In the genomic region with DNA sequence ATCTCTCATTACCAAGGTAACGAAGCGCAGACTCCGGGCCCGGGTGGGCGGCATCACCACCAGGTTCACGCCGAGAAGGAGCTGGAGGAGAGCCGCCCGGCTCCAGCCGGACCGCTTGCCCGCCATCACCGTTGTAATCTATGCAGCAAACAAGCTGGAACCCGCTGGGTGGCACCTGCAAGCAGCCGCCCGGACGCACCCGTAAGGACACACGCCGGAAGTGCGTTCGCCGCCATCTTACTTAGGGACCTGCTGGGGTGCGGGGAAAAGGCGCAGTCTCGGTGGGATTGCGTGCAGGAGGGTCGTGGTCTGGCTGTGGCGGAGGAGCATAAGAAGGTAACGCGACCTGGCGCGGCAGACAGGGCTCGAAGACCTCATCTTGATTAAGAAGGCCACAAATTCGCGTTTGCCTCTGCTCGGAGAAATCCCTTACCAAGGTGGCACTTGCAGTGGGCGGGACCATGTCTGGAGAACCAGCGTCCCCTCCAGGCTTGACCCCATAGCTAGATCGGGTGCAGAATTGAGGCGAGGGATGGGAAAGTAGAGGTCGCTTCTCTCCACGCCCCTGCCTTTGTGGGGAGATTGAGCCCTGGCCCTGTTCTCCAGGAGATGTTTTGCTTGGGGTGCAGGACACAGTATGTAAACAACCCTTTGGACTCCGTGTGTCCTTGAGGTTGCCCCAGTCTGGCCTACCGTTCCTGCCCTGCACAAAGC, we compare ENCODE assay signal across 8 cellular contexts. TPM values are rescaled to one million over a fixed set of nuclear protein-coding genes. Genes with fewer than 3 reads are reported as not detected.
A peak's percentile ranks its signal among the peaks of the same experiment; 100 is the strongest.
DNase-seq lines count a peak whose midpoint lies in the region; TF ChIP-seq lines count a peak whose summit lies in the region.

A gene with protein sequence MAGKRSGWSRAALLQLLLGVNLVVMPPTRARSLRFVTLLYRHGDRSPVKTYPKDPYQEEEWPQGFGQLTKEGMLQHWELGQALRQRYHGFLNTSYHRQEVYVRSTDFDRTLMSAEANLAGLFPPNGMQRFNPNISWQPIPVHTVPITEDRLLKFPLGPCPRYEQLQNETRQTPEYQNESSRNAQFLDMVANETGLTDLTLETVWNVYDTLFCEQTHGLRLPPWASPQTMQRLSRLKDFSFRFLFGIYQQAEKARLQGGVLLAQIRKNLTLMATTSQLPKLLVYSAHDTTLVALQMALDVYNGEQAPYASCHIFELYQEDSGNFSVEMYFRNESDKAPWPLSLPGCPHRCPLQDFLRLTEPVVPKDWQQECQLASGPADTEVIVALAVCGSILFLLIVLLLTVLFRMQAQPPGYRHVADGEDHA (minus strand): TSS at position 151 of the 714 bp plus-strand sequence. CDS start 25 bp downstream, at position 126.

- DNase-seq in GDM1 (lab: John Stamatoyannopoulos, UW) (peak; percentile 81), H4 (ENCODE audit: low spot score) (peak; percentile 72), SJCRH30 (peak; percentile 93 to 94), foreskin melanocyte (peak; percentile 86), superior temporal gyrus (ENCODE audit: extremely low spot score) (peak; percentile 95)
- peak; percentile 79 for DNase-seq in activated gamma-delta T cell treated with anti-CD3 and anti-CD28 coated beads, Interleukin-2, amount 50 U/mL, for 16 hours (ENCODE audit: low read depth)

- TF ChIP-seq CTCF in LNCAP (IDR thresholded peaks at IDR 0.05): peak; percentile 36
- peak; percentile 45 for TF ChIP-seq CTCF in neutrophil (IDR thresholded peaks at IDR 0.05)

- H3K4me3 ChIP-seq in SJCRH30: peak within 1 kb of the TSS; percentile 84
- peak within 1 kb of the TSS; percentile 87 to 97 for H3K4me3 ChIP-seq in neutrophil (ENCODE audit: low read depth in 1 of 2, low read length in 1 of 2)

- H3K9me3 ChIP-seq in SJCRH30 (replicated peaks) (no peaks in the 10 kb centered on the region), neutrophil (no peaks in the 10 kb centered on the region)

- H3K36me3 ChIP-seq in SJCRH30: no peaks in the 10 kb centered on the region
- H3K36me3 ChIP-seq in neutrophil: peaks cover 22% of the 10 kb centered on the region

- peaks cover 2% of the 10 kb centered on the region; the same call in 1 of the 2 replicates for H3K4me1 ChIP-seq in SJCRH30
- peaks cover 15 to 19% of the 10 kb centered on the region in 2 experiments for H3K4me1 ChIP-seq in neutrophil (ENCODE audit: control insufficient read depth in 1 of 2, insufficient read depth in 1 of 2, low read depth in 1 of 2, low read length in 1 of 2)

- peak within 1 kb of the TSS; percentile 67 for H3K27ac ChIP-seq in SJCRH30
- peak within 1 kb of the TSS; percentile 83 for H3K27ac ChIP-seq in neutrophil

- no peaks in the 10 kb centered on the region for H3K27me3 ChIP-seq in SJCRH30
- no peaks in the 10 kb centered on the region for H3K27me3 ChIP-seq in neutrophil

RNA-seq across cellular contexts. Expression of the gene that starts here (rescaled TPM):
- 21.6 and 24.0 TPM in 2 replicates for total RNA-seq in H4 (2014; rRNA removed; shearing (Covaris generic))
- 26.2 and 29.6 TPM in 2 replicates for total RNA-seq in SJCRH30 (2014; rRNA removed; shearing (Covaris generic))

Comparison
In these comparisons a context has a peak if more than half of its experiments do, and no peak if none do; other contexts are left out.
1. Peak in every context shown above with its lines: DNase-seq, H3K4me3 ChIP-seq and H3K27ac ChIP-seq.